ENCODE assay signal across 8 cellular contexts in genomic region chr19:51158474-51159129, GRCh38. TPM values are rescaled to one million over a fixed set of nuclear protein-coding genes. Genes with fewer than 3 reads are reported as not detected.
DNase-seq lines count a peak whose midpoint lies in the region; ATAC-seq and TF ChIP-seq lines count a peak whose summit lies in the region.

No MANE protein-coding gene starts in this region.

- H3K36me3 ChIP-seq in fibroblast of lung (ENCODE audit: control insufficient read depth, insufficient read depth, low read length) (no peaks in the 10 kb centered on the region), neutrophil (peaks cover 14% of the 10 kb centered on the region)

- no peak overlapping the region for H3K27ac ChIP-seq in fibroblast of lung (ENCODE audit: insufficient read depth, low read length)
- H3K27ac ChIP-seq in neutrophil, result peak overlapping the region; percentile 68

- no peak overlapping the region for H2AFZ ChIP-seq in fibroblast of lung (ENCODE audit: low read length)

- no peaks in the 10 kb centered on the region for H3K27me3 ChIP-seq in fibroblast of lung (ENCODE audit: control insufficient read depth, insufficient read depth, low read length)
- peaks cover 9% of the 10 kb centered on the region for H3K27me3 ChIP-seq in neutrophil

- ATAC-seq in GM21786 (IDR thresholded peaks at IDR 0.05; ENCODE audit: unreplicated experiment), result no peak

- H4K20me1 ChIP-seq in fibroblast of lung (ENCODE audit: control insufficient read depth, extremely low read depth, insufficient read depth, low read length), result no peaks in the 10 kb centered on the region

- H3K4me3 ChIP-seq in fibroblast of lung (replicated peaks in 1 of 4; ENCODE audit: control extremely low read depth in 1 of 4, insufficient read depth in 1 of 4, low read depth in 3 of 4, low read length in 4 of 4), result no peak overlapping the region
- peak overlapping the region in 1 of 2 experiments; percentile 36 for H3K4me3 ChIP-seq in neutrophil (ENCODE audit: low read depth in 1 of 2, low read length in 1 of 2)

- H3K4me1 ChIP-seq in fibroblast of lung (ENCODE audit: control insufficient read depth, extremely low read depth, insufficient read depth, low read length) (no peaks in the 10 kb centered on the region), neutrophil (ENCODE audit: control insufficient read depth in 1 of 2, insufficient read depth in 1 of 2, low read depth in 1 of 2, low read length in 1 of 2) (peaks cover 12 to 13% of the 10 kb centered on the region in 2 experiments)

- H3K4me2 ChIP-seq in fibroblast of lung (ENCODE audit: extremely low read depth, insufficient read depth, low read length), result no peak overlapping the region

- DNase-seq in NCI-H748 (lab: John Stamatoyannopoulos, UW; ENCODE audit: unreplicated experiment), result peak; percentile 38
- DNase-seq in NCI-H748 treated with DMSO at 0.1 percent for 48 hours (lab: John Stamatoyannopoulos, UW), result no peak
- DNase-seq in NOMO-1 treated with dmso at 0.1 percent for 144 hours (lab: John Stamatoyannopoulos, UW; ENCODE audit: unreplicated experiment), result peak; percentile 23
- peak; percentile 47 for DNase-seq in activated CD8-positive, alpha-beta memory T cell treated with anti-CD3 and anti-CD28 coated beads, Interleukin-2, amount 50 U/mL, for 24 hours (ENCODE audit: extremely low read depth)
- peak in 1 of 2 donors; percentile 13 for DNase-seq in fibroblast of lung (ENCODE audit: low read depth in 2 of 2)
- DNase-seq in NCI-H774 (lab: John Stamatoyannopoulos, UW), result no peak

- no peak overlapping the region for H3K9ac ChIP-seq in fibroblast of lung (ENCODE audit: insufficient read depth, low read length)

- no peaks in the 10 kb centered on the region for H3K79me2 ChIP-seq in fibroblast of lung (ENCODE audit: control insufficient read depth, insufficient read depth, low read length)

- H3K9me3 ChIP-seq in fibroblast of lung (ENCODE audit: control insufficient read depth, insufficient read depth, low read depth, low read length) (no peaks in the 10 kb centered on the region), neutrophil (no peaks in the 10 kb centered on the region)

- TF ChIP-seq CTCF in fibroblast of lung (conservative IDR thresholded peaks at IDR 0.05 in 1 of 2, IDR thresholded peaks at IDR 0.05 in 1 of 2; ENCODE audit: low read depth in 1 of 2, low read length in 2 of 2) (peak; percentile 49 to 77), neutrophil (IDR thresholded peaks at IDR 0.05) (peak; percentile 92)

RNA-seq across cellular contexts. Expression of gene SIGLEC7, which starts 16.5 kb away (rescaled TPM):
- not detected in 2 replicates for total RNA-seq in fibroblast of lung
- polyA plus RNA-seq in fibroblast of lung, result not detected in 2 replicates
- not detected in 2 replicates for polyA plus RNA-seq in fibroblast of lung (2012)
- polyA minus RNA-seq in fibroblast of lung (ENCODE audit: low replicate concordance), result not detected in 2 replicates

RNA-seq across cellular contexts. Expression of gene SIGLEC9, which starts 33.9 kb away (rescaled TPM):
- total RNA-seq in fibroblast of lung, result not detected in 2 replicates
- polyA plus RNA-seq in fibroblast of lung, result not detected in 2 replicates
- polyA plus RNA-seq in fibroblast of lung (2012), result not detected in 2 replicates
- polyA minus RNA-seq in fibroblast of lung (ENCODE audit: low replicate concordance), result not detected in 2 replicates

RNA-seq across cellular contexts. Expression of gene CTU1, which starts 50.4 kb away (rescaled TPM):
- total RNA-seq in fibroblast of lung, result 6.9 and 8.1 TPM in 2 replicates
- 0.98 and 1.2 TPM in 2 replicates for polyA plus RNA-seq in fibroblast of lung
- polyA plus RNA-seq in fibroblast of lung (2012), result 2.1 and 4.0 TPM in 2 replicates
- polyA minus RNA-seq in fibroblast of lung (ENCODE audit: low replicate concordance), result 0.67 and 1.1 TPM in 2 replicates

Comparison
In these comparisons a context has a peak if more than half of its experiments do, and no peak if none do; other contexts are left out.
1. DNase-seq: peak in NCI-H748 (single experiment), NOMO-1 treated with dmso at 0.1 percent for 144 hours (single experiment) and activated CD8-positive, alpha-beta memory T cell treated with anti-CD3 and anti-CD28 coated beads, Interleukin-2, amount 50 U/mL, for 24 hours (single experiment); none in NCI-H748 treated with DMSO at 0.1 percent for 48 hours (single experiment) and NCI-H774 (single experiment).